28 cellular contexts compared by ENCODE assay signal in the genomic region with DNA sequence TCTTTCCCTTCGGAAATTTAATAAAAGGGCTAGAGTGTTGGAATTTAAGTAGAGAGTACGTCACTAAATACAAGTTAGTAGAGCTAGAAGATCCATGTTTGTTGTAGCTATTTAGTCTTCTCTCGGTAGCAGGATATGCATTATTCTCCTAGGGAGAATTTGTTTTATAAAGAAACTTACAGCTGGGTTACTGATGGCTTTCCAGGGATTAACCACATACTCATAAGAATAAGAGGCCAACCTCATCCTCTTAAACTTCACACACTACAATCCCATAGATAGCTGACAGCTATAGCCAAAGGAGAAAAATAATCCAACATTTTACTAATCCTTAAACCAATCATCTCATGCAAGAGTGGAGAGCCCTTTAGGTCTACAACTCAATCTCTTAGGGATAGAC.
"Had no signal": no experiment of that assay in that cellular context is flagged by ENCODE, and none has a peak within 500 bp of the region (broad histone marks: within the 10 kb centered on the region; RNA-seq: fewer than 3 reads in every experiment).

No MANE protein-coding gene starts in this region.

- H3K4me1 Mint-ChIP-seq: naive thymus-derived CD8-positive, alpha-beta T cell; stimulated activated effector memory CD8-positive, alpha-beta T cell treated with anti-CD3 and anti-CD28 coated beads, Interleukin-12 subunit alpha, Interleukin-12 subunit beta, amount 100 ng/mL, for 72 hours had no signal

- DNase-seq: colonic mucosa; effector CD8-positive, alpha-beta T cell; endodermal cell; foreskin fibroblast; gastrocnemius medialis; heart left ventricle; left ventricle myocardium superior; lower lobe of right lung; naive thymus-derived CD8-positive, alpha-beta T cell; nephron progenitor cell; sigmoid colon; stimulated activated CD4-positive, alpha-beta T cell treated with anti-CD3 and anti-CD28 coated beads, Interleukin-2, amount 100 ng/mL, for 24 hours; stimulated activated CD4-positive, alpha-beta T cell treated with anti-CD3 and anti-CD28 coated beads, Interleukin-4, amount 100 ng/mL, for 24 hours; stimulated activated naive CD4-positive, alpha-beta T cell treated with Interleukin-2 at 50 U/mL for 16 hours; stomach; thyroid gland; trophoblast cell had no signal

- H3K9me3 ChIP-seq: colonic mucosa, gastrocnemius medialis, heart left ventricle, lower lobe of right lung, neutrophil, right atrium auricular region, sigmoid colon, stomach, thyroid gland, vagina had no signal

- H3K27me3 ChIP-seq: colonic mucosa, gastrocnemius medialis, heart left ventricle, hepatocyte, neutrophil, right atrium auricular region, sigmoid colon, stomach, thyroid gland, vagina had no signal

- H3K4me3 Mint-ChIP-seq: dendritic cell treated with granulocyte-macrophage colony-stimulating factor and Interleukin-4, amounts not matched to agents 40 ng/mL and 50 ng/mL, for 4 days; endodermal cell; naive thymus-derived CD8-positive, alpha-beta T cell; nephron progenitor cell; stimulated activated effector memory CD8-positive, alpha-beta T cell treated with anti-CD3 and anti-CD28 coated beads, Interleukin-12 subunit alpha, Interleukin-12 subunit beta, amount 100 ng/mL, for 72 hours had no signal

- FAIRE-seq: keratinocyte had no signal

- H3K9ac ChIP-seq: parathyroid adenoma had no signal

- H3K4me3 ChIP-seq: colonic mucosa, gastrocnemius medialis, heart left ventricle, hepatocyte, lower lobe of right lung, right atrium auricular region, sigmoid colon, stomach, thyroid gland, vagina had no signal

- H3K36me3 Mint-ChIP-seq: naive thymus-derived CD8-positive, alpha-beta T cell had no signal

- H3K27ac ChIP-seq: colonic mucosa, epithelial cell of prostate, gastrocnemius medialis, heart left ventricle, hepatocyte, lower lobe of right lung, neutrophil, parathyroid adenoma, right atrium auricular region, sigmoid colon, stomach, thyroid gland, vagina had no signal

- H3K4me2 ChIP-seq: hepatocyte had no signal

- H3K79me2 ChIP-seq: parathyroid adenoma had no signal

- H3K27me3 Mint-ChIP-seq: dendritic cell treated with granulocyte-macrophage colony-stimulating factor and Interleukin-4, amounts not matched to agents 40 ng/mL and 50 ng/mL, for 4 days; naive thymus-derived CD8-positive, alpha-beta T cell; progenitor cell of endocrine pancreas had no signal

- H2AFZ ChIP-seq: hepatocyte, parathyroid adenoma had no signal

- H3K9me3 Mint-ChIP-seq: dendritic cell treated with granulocyte-macrophage colony-stimulating factor and Interleukin-4, amounts not matched to agents 40 ng/mL and 50 ng/mL, for 4 days; endodermal cell had no signal

- ATAC-seq: esophagus mucosa; gastrocnemius medialis; heart left ventricle; left ventricle myocardium superior; lower lobe of right lung; naive thymus-derived CD8-positive, alpha-beta T cell; stimulated activated effector memory CD8-positive, alpha-beta T cell treated with anti-CD3 and anti-CD28 coated beads, Interleukin-12 subunit alpha, Interleukin-12 subunit beta, amount 100 ng/mL, for 72 hours had no signal

- H3K36me3 ChIP-seq: colonic mucosa, gastrocnemius medialis, neutrophil, thyroid gland had no signal

- H3K27ac Mint-ChIP-seq: dendritic cell treated with granulocyte-macrophage colony-stimulating factor and Interleukin-4, amounts not matched to agents 40 ng/mL and 50 ng/mL, for 4 days; endodermal cell; naive thymus-derived CD8-positive, alpha-beta T cell; nephron progenitor cell; progenitor cell of endocrine pancreas; stimulated activated effector memory CD8-positive, alpha-beta T cell treated with anti-CD3 and anti-CD28 coated beads, Interleukin-12 subunit alpha, Interleukin-12 subunit beta, amount 100 ng/mL, for 72 hours had no signal
